In genomic region chr2:159960413-159960812, GRCh38 we compare ENCODE assay signal across 10 cellular contexts. TPM values are rescaled to one million over a fixed set of nuclear protein-coding genes. Genes with fewer than 3 reads are reported as not detected.
DNase-seq lines count a peak whose midpoint lies in the region; ATAC-seq, FAIRE-seq and TF ChIP-seq lines count a peak whose summit lies in the region.
"Had no signal": no experiment of that assay in that cellular context is flagged by ENCODE, and none has a peak within 500 bp of the region (broad histone marks: within the 10 kb centered on the region; RNA-seq: fewer than 3 reads in every experiment).

No MANE protein-coding gene starts in this region.

- CTCF ChIA-PET in A549 (lab: Yijun Ruan, JAX), result interaction anchor here (1.3 kb wide), 1 partner anchor 8 kb away, joined by 3 read pairs; no protein-coding TSS in a partner anchor

- H3K4me3 ChIP-seq in A549 (no peak overlapping the region), epithelial cell of esophagus (ENCODE audit: low read length) (no peak overlapping the region)

- 72% methylated on average over 2 of the region's 2 CpGs for WGBS in A549 (ENCODE audit: missing lambda C conversion rate)

- POLR2A ChIA-PET in A549 (lab: Yijun Ruan, JAX), result no interaction called here

- DNase-seq in A549 (ENCODE audit: low read depth in 1 of 2, low spot score in 1 of 2), result peak; percentile 13 to 35
- peak; percentile 42 for DNase-seq in HT-29 (ENCODE audit: low spot score)
- peak; percentile 91 for DNase-seq in epithelial cell of esophagus (ENCODE audit: low read depth)
- DNase-seq in NCI-H2081 treated with DMSO at 0.1 percent for 48 hours (lab: John Stamatoyannopoulos, UW), result no peak
- DNase-seq in head of caudate nucleus, result no peak
- DNase-seq in OCI-M2 (lab: John Stamatoyannopoulos, UW; ENCODE audit: unreplicated experiment), result no peak
- DNase-seq: glutamatergic neuron, SHP77 treated with DMSO at 0.1 percent for 48 hours had no signal

- TF ChIP-seq POLR2A in A549 (IDR thresholded peaks at IDR 0.05; ENCODE audit: low read length), result no peak

- H3K9me3 ChIP-seq in A549, result no peaks in the 10 kb centered on the region

- no peak for TF ChIP-seq RAD21 in A549 (conservative IDR thresholded peaks at IDR 0.05 in 1 of 2, IDR thresholded peaks at IDR 0.05 in 1 of 2)

- intact Hi-C loops in head of caudate nucleus (cut with DNase I), result no loop called here

- TF ChIP-seq CTCF in A549 (IDR thresholded peaks at IDR 0.05) (no peak), epithelial cell of esophagus (IDR thresholded peaks at IDR 0.05; ENCODE audit: insufficient read depth, low read depth, low read length, missing control alignments) (no peak)

- no peak for TF ChIP-seq EP300 in A549 (IDR thresholded peaks at IDR 0.05)

- H3K4me1 ChIP-seq in A549, result peaks cover 16% of the 10 kb centered on the region

- H3K4me2 ChIP-seq in A549, result peak overlapping the region; percentile 47

- peak; percentile 72 for FAIRE-seq in A549 (lab: Jason Lieb, UNC)

- ATAC-seq in A549 (peak in 1 of 2 experiments; percentile 73; a peak in 3 of 6 replicates), GM18520 (IDR thresholded peaks at IDR 0.05; ENCODE audit: unreplicated experiment) (peak; percentile 41), GM19455 (IDR thresholded peaks at IDR 0.05; ENCODE audit: unreplicated experiment) (no peak)

- H3K27ac ChIP-seq in A549, result no peak overlapping the region

TF ChIP-seq in A549, 52 proteins besides CTCF, POLR2A, EP300 and RAD21:
- TF ChIP-seq FOSL2 (IDR thresholded peaks at IDR 0.05) (no peak), FOSL2 (CRISPR knock-in tag; IDR thresholded peaks at IDR 0.05) (peak; percentile 70; the same call in 1 of the 2 replicates), EHMT2 (IDR thresholded peaks at IDR 0.05; ENCODE audit: low read depth) (no peak)

RNA-seq across cellular contexts. Expression of gene LY75, which starts 55.9 kb away (rescaled TPM):
- 0.25 and 0.26 TPM in 2 replicates for polyA plus RNA-seq in A549 (2011; rRNA removed)
- 0.09 and 0.14 TPM in 2 replicates for polyA plus RNA-seq in A549 (2012; cell fraction: cytosol; rRNA removed)
- 0.05 and 0.11 TPM in 2 replicates for polyA plus RNA-seq in A549 (2012; cell fraction: nucleus; rRNA removed)
- polyA plus RNA-seq in A549 (2017; fragmentation: RNase III; extraction: RNeasy Plus Mini Kit Qiagen cat#74134 plus additional on column Dnase treatment), result 0.08 to 0.19 TPM (median 0.08 TPM) in 3 replicates
- 0.25 and 0.73 TPM in 2 replicates for polyA minus RNA-seq in A549 (2011; rRNA and poly(A)+ RNA removed)
- 22.7 and 27.2 TPM in 2 replicates for total RNA-seq in HT-29 (2014; rRNA removed; shearing (Covaris generic))

Comparison
In these comparisons a context has a peak if more than half of its experiments do, and no peak if none do; other contexts are left out.
1. DNase-seq: peak in A549 (2 of 2), HT-29 (single experiment) and epithelial cell of esophagus (single experiment); none in NCI-H2081 treated with DMSO at 0.1 percent for 48 hours (single experiment), head of caudate nucleus (0 of 42) and OCI-M2 (single experiment).